16 cellular contexts compared by ENCODE assay signal in genomic region chr3:120021523-120021922, GRCh38.
A peak's percentile ranks its signal among the peaks of the same experiment; 100 is the strongest.
DNase-seq lines count a peak whose midpoint lies in the region; ATAC-seq, FAIRE-seq and TF ChIP-seq lines count a peak whose summit lies in the region.
"Had no signal": no experiment of that assay in that cellular context is flagged by ENCODE, and none has a peak within 500 bp of the region (broad histone marks: within the 10 kb centered on the region; RNA-seq: fewer than 3 reads in every experiment).

No MANE protein-coding gene starts in this region.

- H3K9me3 ChIP-seq in astrocyte (ENCODE audit: insufficient read depth, low read depth, low read length) = no peaks in the 10 kb centered on the region
- H3K9me3 ChIP-seq: sigmoid colon had no signal

- H3K27me3 Mint-ChIP-seq in astrocyte (ENCODE audit: low read depth, unreplicated experiment) (no peaks in the 10 kb centered on the region), GM23338 (ENCODE audit: insufficient read depth, low read depth, poor library complexity) (no peaks in the 10 kb centered on the region)
- no peaks in the 10 kb centered on the region for H3K27me3 Mint-ChIP-seq in T-helper 2 cell treated with Interferon-gamma antibody and Interleukin-4, amounts not matched to agents 5 μg/mL and 100 μg/mL, for 36 hours (ENCODE audit: low read depth)
- H3K27me3 Mint-ChIP-seq: activated naive CD4-positive, alpha-beta T cell treated with anti-CD3 and anti-CD28 coated beads, Interleukin-2, amount 10 ng/mL, durations not matched to agents 7 days and 5 days; naive thymus-derived CD4-positive, alpha-beta T cell had no signal

- H3K4me3 ChIP-seq in AG09309 (ENCODE audit: control insufficient read depth, low read depth, low read length) (no peak overlapping the region), astrocyte (ENCODE audit: insufficient read depth, low read depth, low read length) (no peak overlapping the region), foreskin fibroblast (ENCODE audit: low read depth in 1 of 2, low read length in 2 of 2) (no peak overlapping the region), GM23338 (no peak overlapping the region)
- H3K4me3 ChIP-seq: sigmoid colon had no signal

- H3K4me3 Mint-ChIP-seq in astrocyte (ENCODE audit: unreplicated experiment) (no peak overlapping the region), GM23338 (no peak overlapping the region)
- H3K4me3 Mint-ChIP-seq in T-helper 2 cell treated with Interferon-gamma antibody and Interleukin-4, amounts not matched to agents 5 μg/mL and 100 μg/mL, for 36 hours = no peak overlapping the region
- H3K4me3 Mint-ChIP-seq: activated naive CD4-positive, alpha-beta T cell treated with anti-CD3 and anti-CD28 coated beads, Interleukin-2, amount 10 ng/mL, durations not matched to agents 7 days and 5 days had no signal

- no peak overlapping the region for H3K9ac ChIP-seq in astrocyte (ENCODE audit: low read length)

- peaks cover 2% of the 10 kb centered on the region for H3K36me3 Mint-ChIP-seq in astrocyte (ENCODE audit: low read depth, unreplicated experiment)
- H3K36me3 Mint-ChIP-seq in GM23338 (ENCODE audit: low read depth) = no peaks in the 10 kb centered on the region; the same call in 2 of the 3 replicates
- peaks cover 9% of the 10 kb centered on the region for H3K36me3 Mint-ChIP-seq in T-helper 2 cell treated with Interferon-gamma antibody and Interleukin-4, amounts not matched to agents 5 μg/mL and 100 μg/mL, for 36 hours (ENCODE audit: low read depth)

- H4K20me1 ChIP-seq in astrocyte (ENCODE audit: insufficient read depth, low read length) (peaks cover 97% of the 10 kb centered on the region), GM23338 (replicated peaks; ENCODE audit: insufficient read depth) (peaks cover 38% of the 10 kb centered on the region)

- H3K27ac ChIP-seq in astrocyte (ENCODE audit: low read depth, low read length) = no peak overlapping the region
- H3K27ac ChIP-seq in GM23338 (ENCODE audit: low read depth) = no peak overlapping the region

- H2AFZ ChIP-seq in astrocyte (ENCODE audit: low read depth, low read length) = no peak overlapping the region
- no peak overlapping the region for H2AFZ ChIP-seq in GM23338

- no peaks in the 10 kb centered on the region for H3K9me2 ChIP-seq in GM23338 (ENCODE audit: insufficient read depth)

- H3K4me2 ChIP-seq in astrocyte (ENCODE audit: low read length) (no peak overlapping the region), GM23338 (no peak overlapping the region)

- ATAC-seq in GM23338 = no peak
- ATAC-seq: naive thymus-derived CD4-positive, alpha-beta T cell had no signal

- no peaks in the 10 kb centered on the region for H3K9me3 Mint-ChIP-seq in astrocyte (ENCODE audit: unreplicated experiment)
- H3K9me3 Mint-ChIP-seq in GM23338 = no peaks in the 10 kb centered on the region
- H3K9me3 Mint-ChIP-seq in T-helper 2 cell treated with Interferon-gamma antibody and Interleukin-4, amounts not matched to agents 5 μg/mL and 100 μg/mL, for 36 hours = no peaks in the 10 kb centered on the region
- H3K9me3 Mint-ChIP-seq: activated naive CD4-positive, alpha-beta T cell treated with anti-CD3 and anti-CD28 coated beads, Interleukin-2, amount 10 ng/mL, durations not matched to agents 7 days and 5 days had no signal

- peak; percentile 33 for FAIRE-seq in GM18507 (lab: Jason Lieb, UNC)
- FAIRE-seq in astrocyte (lab: Jason Lieb, UNC) = peak; percentile 20
- FAIRE-seq: TTC549 had no signal

- H3K4me1 Mint-ChIP-seq in astrocyte (ENCODE audit: low read depth, unreplicated experiment) (peaks cover 33% of the 10 kb centered on the region), GM23338 (peaks cover 22% of the 10 kb centered on the region)
- peaks cover 37% of the 10 kb centered on the region for H3K4me1 Mint-ChIP-seq in T-helper 2 cell treated with Interferon-gamma antibody and Interleukin-4, amounts not matched to agents 5 μg/mL and 100 μg/mL, for 36 hours (ENCODE audit: low read depth)

- no peaks in the 10 kb centered on the region for H3K4me1 ChIP-seq in astrocyte (ENCODE audit: insufficient read depth, low read length)
- peaks cover 22% of the 10 kb centered on the region for H3K4me1 ChIP-seq in GM23338 (ENCODE audit: insufficient read depth)

- no peak overlapping the region for H3K27ac Mint-ChIP-seq in astrocyte (ENCODE audit: unreplicated experiment)
- no peak overlapping the region for H3K27ac Mint-ChIP-seq in GM23338
- no peak overlapping the region for H3K27ac Mint-ChIP-seq in T-helper 2 cell treated with Interferon-gamma antibody and Interleukin-4, amounts not matched to agents 5 μg/mL and 100 μg/mL, for 36 hours
- H3K27ac Mint-ChIP-seq: activated naive CD4-positive, alpha-beta T cell treated with anti-CD3 and anti-CD28 coated beads, Interleukin-2, amount 10 ng/mL, durations not matched to agents 7 days and 5 days had no signal

- H3K27me3 ChIP-seq in astrocyte (ENCODE audit: insufficient read depth, low read length) = no peaks in the 10 kb centered on the region
- H3K27me3 ChIP-seq in GM23338 (ENCODE audit: insufficient read depth) = no peaks in the 10 kb centered on the region
- H3K27me3 ChIP-seq: sigmoid colon had no signal

- TF ChIP-seq CTCF in AG09309 (IDR thresholded peaks at IDR 0.05; ENCODE audit: control insufficient read depth, insufficient read depth, low read depth, low read length, missing control alignments) (no peak), astrocyte (IDR thresholded peaks at IDR 0.05; ENCODE audit: insufficient read depth, low read depth, low read length) (no peak), foreskin fibroblast (IDR thresholded peaks at IDR 0.05; ENCODE audit: low read depth, low read length) (no peak), GM23338 (conservative IDR thresholded peaks at IDR 0.05; ENCODE audit: low read depth in 2 of 2) (no peak)

- H3K36me3 ChIP-seq in astrocyte (ENCODE audit: insufficient read depth, low read length) (no peaks in the 10 kb centered on the region), GM23338 (ENCODE audit: insufficient read depth) (no peaks in the 10 kb centered on the region)
- H3K36me3 ChIP-seq: sigmoid colon had no signal

- H3K79me2 ChIP-seq in astrocyte (ENCODE audit: insufficient read depth, low read length) (peaks cover 98% of the 10 kb centered on the region), GM23338 (replicated peaks; ENCODE audit: insufficient read depth) (peaks cover 100% of the 10 kb centered on the region)

- DNase-seq in AG09309 (ENCODE audit: low read depth) = peak; percentile 4
- DNase-seq in GM18507 (ENCODE audit: extremely low spot score, insufficient read length, low read depth) = no peak
- DNase-seq in astrocyte (ENCODE audit: low read depth) = peak; percentile 36
- peak; percentile 21 to 53 for DNase-seq in foreskin fibroblast
- no peak for DNase-seq in NCI-H510A treated with DMSO at 0.1 percent for 48 hours (lab: John Stamatoyannopoulos, UW)
- DNase-seq in GM23338 (ENCODE audit: low spot score) = no peak
- DNase-seq in T-helper 2 cell treated with Interferon-gamma antibody and Interleukin-4, amounts not matched to agents 5 μg/mL and 100 μg/mL, for 36 hours (ENCODE audit: low spot score) = no peak
- no peak for DNase-seq in central memory CD4-positive, alpha-beta T cell
- DNase-seq: activated CD4-positive, alpha-beta T cell treated with anti-CD3 and anti-CD28 coated beads, Interleukin-2, amount 50 U/mL, for 1 hour; activated naive CD4-positive, alpha-beta T cell treated with anti-CD3 and anti-CD28 coated beads, Interleukin-2, amount 10 ng/mL, durations not matched to agents 7 days and 5 days; DND-41; head of caudate nucleus; naive thymus-derived CD4-positive, alpha-beta T cell; NCI-H1436; sigmoid colon had no signal

- no peaks in the 10 kb centered on the region for H3F3A ChIP-seq in GM23338 (replicated peaks; ENCODE audit: low read depth)

TF ChIP-seq in GM23338, 12 proteins besides CTCF, POLR2A, EP300 and RAD21:
- TF ChIP-seq POLR2AphosphoS5 (IDR thresholded peaks at IDR 0.05; ENCODE audit: low read depth) (no peak), JUNB (IDR thresholded peaks at IDR 0.05; ENCODE audit: unreplicated experiment) (no peak), EZH2phosphoT487 (IDR thresholded peaks at IDR 0.05; ENCODE audit: unreplicated experiment) (no peak), ZNF331 (CRISPR knock-in tag; IDR thresholded peaks at IDR 0.05; ENCODE audit: low read depth) (no peak), REST (IDR thresholded peaks at IDR 0.05; ENCODE audit: unreplicated experiment) (no peak)

Comparison
In these comparisons a context has a peak if more than half of its experiments do, and no peak if none do; other contexts are left out.
1. DNase-seq: peak in AG09309 (single experiment), astrocyte (single experiment) and foreskin fibroblast (2 of 2); none in GM18507 (single experiment), NCI-H510A treated with DMSO at 0.1 percent for 48 hours (single experiment), GM23338 (single experiment), T-helper 2 cell treated with Interferon-gamma antibody and Interleukin-4, amounts not matched to agents 5 μg/mL and 100 μg/mL, for 36 hours (single experiment) and central memory CD4-positive, alpha-beta T cell (single experiment).